In the genomic region with DNA sequence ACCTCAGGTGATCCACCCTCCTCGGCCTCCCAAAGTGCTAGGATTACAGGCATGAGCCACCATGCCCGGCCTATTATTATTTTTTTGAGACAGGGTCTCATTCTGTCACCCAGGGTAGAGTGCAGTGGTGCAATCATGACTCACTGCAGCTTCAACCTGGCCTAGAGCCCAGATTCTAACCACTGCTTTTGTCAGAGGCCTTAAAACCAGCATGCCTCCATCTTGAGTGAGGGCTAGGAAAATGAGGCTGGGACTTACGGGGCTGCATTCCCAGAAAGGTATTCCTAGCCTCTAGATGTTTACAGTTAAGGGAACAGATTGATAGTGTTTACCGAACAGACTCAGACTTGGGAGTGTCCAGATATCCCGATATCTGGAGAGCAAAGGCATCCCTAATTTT, we compare ENCODE assay signal across 8 cellular contexts. TPM values are rescaled to one million over a fixed set of nuclear protein-coding genes. Genes with fewer than 3 reads are reported as not detected.
DNase-seq lines count a peak whose midpoint lies in the region; ATAC-seq, FAIRE-seq and TF ChIP-seq lines count a peak whose summit lies in the region.
"Not testable (repeated sequence)": the region's sequence is repeated elsewhere in the genome, so short reads cannot be mapped to it uniquely, and the experiment has no call there.

No MANE protein-coding gene starts in this region.

- H3K27ac ChIP-seq in liver (ENCODE audit: low read depth in 1 of 2, low read length in 2 of 2) = not testable (repeated sequence)

- H3K9ac ChIP-seq in liver (ENCODE audit: low read depth in 1 of 2, low read length in 2 of 2) = not testable (repeated sequence)

- not testable (repeated sequence) for H3K4me1 Mint-ChIP-seq in WTC11

- not testable (repeated sequence) for H3K4me3 ChIP-seq in fibroblast of pulmonary artery (replicated peaks; ENCODE audit: low read depth, low read length); liver (ENCODE audit: low read depth in 1 of 3, low read length in 3 of 3)

- H3K9me3 Mint-ChIP-seq in WTC11 = not testable (repeated sequence)

- TF ChIP-seq RAD21 in liver (IDR thresholded peaks at IDR 0.05) = peak in 1 of 2 donors; percentile 3

- H3K36me3 ChIP-seq in liver (ENCODE audit: control insufficient read depth in 4 of 4, insufficient read depth in 3 of 4, low read depth in 1 of 4, low read length in 3 of 4) = not testable (repeated sequence)

- H3K27ac Mint-ChIP-seq in WTC11 = not testable (repeated sequence)

- not testable (repeated sequence) for H3K9me3 ChIP-seq in liver (ENCODE audit: control insufficient read depth in 4 of 4, low read length in 3 of 4)

- H3K27me3 Mint-ChIP-seq in WTC11 (ENCODE audit: low read depth) = not testable (repeated sequence)

- WGBS in liver = 76% methylated on average over 5 of the region's 5 CpGs

- peak; percentile 87 for FAIRE-seq in RCC 7860 (lab: Jason Lieb, UNC)

- H3K27me3 ChIP-seq in liver (ENCODE audit: control insufficient read depth in 4 of 4, insufficient read depth in 4 of 4, low read length in 3 of 4) = not testable (repeated sequence)

- H3K4me1 ChIP-seq in liver (ENCODE audit: control insufficient read depth in 4 of 4, insufficient read depth in 4 of 4, low read length in 3 of 4) = peaks cover 0 to 22% (median 11%) of the 10 kb centered on the region in 4 donors

- H3K4me3 Mint-ChIP-seq in WTC11 = not testable (repeated sequence)

- CTCF ChIA-PET in WTC11 (lab: Charles Lee) = not testable (repeated sequence)

- POLR2A ChIA-PET in WTC11 (lab: Charles Lee) = not testable (repeated sequence)

- ATAC-seq in WTC11 = not testable (repeated sequence)

- H3K36me3 Mint-ChIP-seq in WTC11 = not testable (repeated sequence)

- TF ChIP-seq CTCF in WTC11 (IDR thresholded peaks at IDR 0.05); fibroblast of pulmonary artery (IDR thresholded peaks at IDR 0.05; ENCODE audit: low read length, missing control alignments); liver (IDR thresholded peaks at IDR 0.05; ENCODE audit: low read depth, low read length, missing input control): not testable (repeated sequence)

- DNase-seq in A172 (ENCODE audit: low spot score) (peak; percentile 90), GF-D8 (lab: John Stamatoyannopoulos, UW) (peak; percentile 1), LHCN-M2 (ENCODE audit: low read depth) (peak; percentile 51), RCC 7860 (ENCODE audit: low spot score) (peak; percentile 81), astrocyte of the hippocampus (ENCODE audit: low read depth, low spot score) (peak; percentile 90), fibroblast of pulmonary artery (ENCODE audit: low read depth) (peak; percentile 73)
- DNase-seq in WTC11 (ENCODE audit: low spot score) = not testable (repeated sequence)

TF ChIP-seq in WTC11, 78 proteins besides CTCF, POLR2A, EP300 and RAD21:
- TF ChIP-seq GABPB1 (CRISPR knock-in tag; IDR thresholded peaks at IDR 0.05) = peak; percentile 69

TF ChIP-seq in liver, 16 proteins besides CTCF, POLR2A, EP300 and RAD21:
- TF ChIP-seq JUND (IDR thresholded peaks at IDR 0.05) = peak; percentile 97 to 98
- TF ChIP-seq YY1 (IDR thresholded peaks at IDR 0.05) = peak; percentile 80
- TF ChIP-seq, protein P1, sequence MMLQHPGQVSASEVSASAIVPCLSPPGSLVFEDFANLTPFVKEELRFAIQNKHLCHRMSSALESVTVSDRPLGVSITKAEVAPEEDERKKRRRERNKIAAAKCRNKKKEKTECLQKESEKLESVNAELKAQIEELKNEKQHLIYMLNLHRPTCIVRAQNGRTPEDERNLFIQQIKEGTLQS (IDR thresholded peaks at IDR 0.05) = peak; percentile 96
- peak; percentile 76 to 86 for TF ChIP-seq HNF4A (conservative IDR thresholded peaks at IDR 0.05)
- peak; percentile 25 for TF ChIP-seq HNF4G (IDR thresholded peaks at IDR 0.05)

RNA-seq across cellular contexts. Expression of a gene that starts 57.6 kb away (rescaled TPM):
- total RNA-seq in A172 (2014; rRNA removed; shearing (Covaris generic)) = not detected in 2 replicates
- total RNA-seq in LHCN-M2 (2014; rRNA removed) (5.9 and 13.6 TPM in 2 replicates), WTC11 (2021) (20.3 to 24.2 TPM (median 22.8 TPM) in 3 replicates), liver (10 to 100 TPM; 14.3 to 60.4 TPM)
- 3.9 TPM for polyA plus RNA-seq in LHCN-M2 (2012)
- 10 to 100 TPM; 16.8 to 43.5 TPM for polyA plus RNA-seq in liver
